Comparison of ENCODE assay signal across 19 cellular contexts in genomic region chr9:114745879-114746550, GRCh38. TPM values are rescaled to one million over a fixed set of nuclear protein-coding genes. Genes with fewer than 3 reads are reported as not detected.
DNase-seq lines count a peak whose midpoint lies in the region; ATAC-seq and TF ChIP-seq lines count a peak whose summit lies in the region.
"Had no signal": no experiment of that assay in that cellular context is flagged by ENCODE, and none has a peak within 500 bp of the region (broad histone marks: within the 10 kb centered on the region; RNA-seq: fewer than 3 reads in every experiment).

No MANE protein-coding gene starts in this region.

- no peak overlapping the region for H3K4me3 Mint-ChIP-seq in activated naive CD8-positive, alpha-beta T cell treated with anti-CD3 and anti-CD28 coated beads, Interleukin-2, amount 10 ng/mL, durations not matched to agents 7 days and 5 days
- no peak overlapping the region for H3K4me3 Mint-ChIP-seq in nephron
- H3K4me3 Mint-ChIP-seq: CD4-positive, alpha-beta memory T cell; HFFc6 had no signal

- peaks cover 16% of the 10 kb centered on the region for H3K36me3 Mint-ChIP-seq in activated naive CD8-positive, alpha-beta T cell treated with anti-CD3 and anti-CD28 coated beads, Interleukin-2, amount 10 ng/mL, durations not matched to agents 7 days and 5 days
- H3K36me3 Mint-ChIP-seq in nephron (ENCODE audit: low read depth): no peaks in the 10 kb centered on the region
- H3K36me3 Mint-ChIP-seq: CD4-positive, alpha-beta memory T cell had no signal

- peak; percentile 25 to 33 for ATAC-seq in activated CD4-positive, CD25-positive, alpha-beta regulatory T cell treated with anti-CD3 and anti-CD28 coated beads, Interleukin-2, amount 50 U/mL, for 24 hours
- ATAC-seq in activated naive CD8-positive, alpha-beta T cell treated with anti-CD3 and anti-CD28 coated beads, Interleukin-2, amount 10 ng/mL, durations not matched to agents 7 days and 5 days (ENCODE audit: low read depth): no peak
- ATAC-seq in GM19328 (IDR thresholded peaks at IDR 0.05; ENCODE audit: unreplicated experiment): no peak

- TF ChIP-seq CTCF in nephron (IDR thresholded peaks at IDR 0.05; ENCODE audit: unreplicated experiment in 3 of 3): no peak

- POLR2A ChIA-PET in activated naive CD8-positive, alpha-beta T cell treated with anti-CD3 and anti-CD28 coated beads, Interleukin-2, amount 10 ng/mL, durations not matched to agents 7 days and 5 days (lab: Charles Lee): interaction anchor here (0.6 kb wide), 1 partner anchor 8 kb away, joined by 5 read pairs; no protein-coding TSS in a partner anchor

- DNase-seq in activated CD4-positive, CD25-positive, alpha-beta regulatory T cell (lab: John Stamatoyannopoulos, UW): no peak
- DNase-seq in HUDEP-2 (lab: John Stamatoyannopoulos, UW; ENCODE audit: unreplicated experiment in 76 of 76): peak in 43 of 76 experiments; percentile 1 to 69 (median 18)
- DNase-seq in activated naive CD8-positive, alpha-beta T cell treated with anti-CD3 and anti-CD28 coated beads, Interleukin-2, amount 10 ng/mL, durations not matched to agents 7 days and 5 days: no peak
- DNase-seq in amniotic stem cell (lab: John Stamatoyannopoulos, UW): no peak
- DNase-seq in GM03348 (ENCODE audit: low spot score): no peak
- DNase-seq: activated effector memory CD4-positive, alpha-beta T cell treated with anti-CD3 and anti-CD28 coated beads, Interleukin-2, amount 50 U/mL, for 16 hours; AML-193; CD4-positive, alpha-beta memory T cell; central memory CD4-positive, alpha-beta T cell; DMS 273 treated with DMSO at 0.1 percent for 48 hours; dorsolateral prefrontal cortex; HFFc6; MM.1S; NCI-H1417 treated with DMSO at 0.1 percent for 48 hours; NCI-H774 had no signal

- no peaks in the 10 kb centered on the region for H3K27me3 Mint-ChIP-seq in activated naive CD8-positive, alpha-beta T cell treated with anti-CD3 and anti-CD28 coated beads, Interleukin-2, amount 10 ng/mL, durations not matched to agents 7 days and 5 days
- H3K27me3 Mint-ChIP-seq in nephron (ENCODE audit: low read depth): no peaks in the 10 kb centered on the region
- H3K27me3 Mint-ChIP-seq: CD4-positive, alpha-beta memory T cell had no signal

- H3K9me3 Mint-ChIP-seq in activated naive CD8-positive, alpha-beta T cell treated with anti-CD3 and anti-CD28 coated beads, Interleukin-2, amount 10 ng/mL, durations not matched to agents 7 days and 5 days: peaks cover 7% of the 10 kb centered on the region
- no peaks in the 10 kb centered on the region for H3K9me3 Mint-ChIP-seq in nephron
- H3K9me3 Mint-ChIP-seq: HFFc6 had no signal

- H3K4me1 Mint-ChIP-seq in activated naive CD8-positive, alpha-beta T cell treated with anti-CD3 and anti-CD28 coated beads, Interleukin-2, amount 10 ng/mL, durations not matched to agents 7 days and 5 days: peaks cover 13% of the 10 kb centered on the region
- H3K4me1 Mint-ChIP-seq in nephron: peaks cover 19% of the 10 kb centered on the region

- H3K27ac Mint-ChIP-seq in activated naive CD8-positive, alpha-beta T cell treated with anti-CD3 and anti-CD28 coated beads, Interleukin-2, amount 10 ng/mL, durations not matched to agents 7 days and 5 days: peak overlapping the region; percentile 18
- peak overlapping the region; percentile 14 to 43 (median 29) for H3K27ac Mint-ChIP-seq in nephron
- H3K27ac Mint-ChIP-seq: HFFc6 had no signal

RNA-seq across cellular contexts. Expression of gene TNFSF15, which starts 59.8 kb away (rescaled TPM):
- total RNA-seq in activated naive CD8-positive, alpha-beta T cell treated with anti-CD3 and anti-CD28 coated beads, Interleukin-2, amount 10 ng/mL, durations not matched to agents 7 days and 5 days: 1 to 10 TPM; 1.0 to 1.2 TPM
- total RNA-seq: G401 had no signal

Comparison
In these comparisons a context has a peak if more than half of its experiments do, and no peak if none do; other contexts are left out.
1. ATAC-seq: peak in activated CD4-positive, CD25-positive, alpha-beta regulatory T cell treated with anti-CD3 and anti-CD28 coated beads, Interleukin-2, amount 50 U/mL, for 24 hours (2 of 2); none in activated naive CD8-positive, alpha-beta T cell treated with anti-CD3 and anti-CD28 coated beads, Interleukin-2, amount 10 ng/mL, durations not matched to agents 7 days and 5 days (single experiment) and GM19328 (single experiment).
2. DNase-seq: peak in HUDEP-2 (43 of 76); none in activated CD4-positive, CD25-positive, alpha-beta regulatory T cell (0 of 4), activated naive CD8-positive, alpha-beta T cell treated with anti-CD3 and anti-CD28 coated beads, Interleukin-2, amount 10 ng/mL, durations not matched to agents 7 days and 5 days (single experiment), amniotic stem cell (single experiment) and GM03348 (single experiment).